ENCODE assay signal across 1 cellular context in the genomic region with DNA sequence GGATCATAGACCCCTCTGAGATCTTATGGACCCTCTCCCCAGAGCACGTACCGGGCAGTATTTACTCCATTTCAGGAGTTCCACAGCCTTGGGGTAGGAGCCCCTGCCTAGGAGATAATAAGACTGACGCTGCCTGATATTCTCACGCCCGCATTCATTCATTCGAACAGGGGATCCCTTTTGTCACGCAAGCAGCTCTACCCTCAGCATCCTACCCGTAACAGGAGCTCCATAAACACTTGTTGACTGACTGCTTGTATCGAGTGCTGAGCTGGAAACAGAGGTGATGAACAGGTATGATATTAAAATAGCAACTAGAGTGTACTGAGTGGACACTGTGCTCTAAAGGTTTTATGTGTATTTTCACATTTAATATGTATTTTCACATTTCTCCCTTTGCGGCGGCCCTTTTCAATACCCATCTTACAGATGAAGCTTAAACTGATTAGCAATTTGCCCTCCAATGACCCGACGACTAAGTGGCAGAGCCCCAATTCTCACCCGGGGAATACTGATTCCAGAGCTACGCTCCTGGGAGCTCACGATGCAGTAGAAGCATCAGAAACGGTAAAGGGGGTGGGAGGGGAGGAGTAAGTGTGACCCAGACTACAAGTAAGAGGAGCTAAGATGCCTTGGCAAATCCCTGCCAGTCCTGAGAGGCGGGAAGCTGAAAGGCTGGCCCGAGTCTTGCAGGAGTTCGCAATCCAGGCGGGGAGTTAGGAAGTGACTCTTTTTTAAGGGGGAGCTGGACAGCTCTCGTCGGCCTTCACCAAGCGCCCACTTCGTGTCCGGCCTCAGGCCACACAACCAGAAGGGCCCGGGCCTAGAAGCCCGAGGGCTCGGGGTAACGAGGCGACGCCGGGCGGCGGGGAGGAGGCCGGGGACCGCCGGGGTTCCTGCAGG.
TF ChIP-seq lines count a peak whose summit lies in the region.

No MANE protein-coding gene starts in this region.

TF ChIP-seq in HEK293, 187 proteins besides CTCF, POLR2A, EP300 and RAD21 (continued from another document and continues in another):
- TF ChIP-seq, protein P1, sequence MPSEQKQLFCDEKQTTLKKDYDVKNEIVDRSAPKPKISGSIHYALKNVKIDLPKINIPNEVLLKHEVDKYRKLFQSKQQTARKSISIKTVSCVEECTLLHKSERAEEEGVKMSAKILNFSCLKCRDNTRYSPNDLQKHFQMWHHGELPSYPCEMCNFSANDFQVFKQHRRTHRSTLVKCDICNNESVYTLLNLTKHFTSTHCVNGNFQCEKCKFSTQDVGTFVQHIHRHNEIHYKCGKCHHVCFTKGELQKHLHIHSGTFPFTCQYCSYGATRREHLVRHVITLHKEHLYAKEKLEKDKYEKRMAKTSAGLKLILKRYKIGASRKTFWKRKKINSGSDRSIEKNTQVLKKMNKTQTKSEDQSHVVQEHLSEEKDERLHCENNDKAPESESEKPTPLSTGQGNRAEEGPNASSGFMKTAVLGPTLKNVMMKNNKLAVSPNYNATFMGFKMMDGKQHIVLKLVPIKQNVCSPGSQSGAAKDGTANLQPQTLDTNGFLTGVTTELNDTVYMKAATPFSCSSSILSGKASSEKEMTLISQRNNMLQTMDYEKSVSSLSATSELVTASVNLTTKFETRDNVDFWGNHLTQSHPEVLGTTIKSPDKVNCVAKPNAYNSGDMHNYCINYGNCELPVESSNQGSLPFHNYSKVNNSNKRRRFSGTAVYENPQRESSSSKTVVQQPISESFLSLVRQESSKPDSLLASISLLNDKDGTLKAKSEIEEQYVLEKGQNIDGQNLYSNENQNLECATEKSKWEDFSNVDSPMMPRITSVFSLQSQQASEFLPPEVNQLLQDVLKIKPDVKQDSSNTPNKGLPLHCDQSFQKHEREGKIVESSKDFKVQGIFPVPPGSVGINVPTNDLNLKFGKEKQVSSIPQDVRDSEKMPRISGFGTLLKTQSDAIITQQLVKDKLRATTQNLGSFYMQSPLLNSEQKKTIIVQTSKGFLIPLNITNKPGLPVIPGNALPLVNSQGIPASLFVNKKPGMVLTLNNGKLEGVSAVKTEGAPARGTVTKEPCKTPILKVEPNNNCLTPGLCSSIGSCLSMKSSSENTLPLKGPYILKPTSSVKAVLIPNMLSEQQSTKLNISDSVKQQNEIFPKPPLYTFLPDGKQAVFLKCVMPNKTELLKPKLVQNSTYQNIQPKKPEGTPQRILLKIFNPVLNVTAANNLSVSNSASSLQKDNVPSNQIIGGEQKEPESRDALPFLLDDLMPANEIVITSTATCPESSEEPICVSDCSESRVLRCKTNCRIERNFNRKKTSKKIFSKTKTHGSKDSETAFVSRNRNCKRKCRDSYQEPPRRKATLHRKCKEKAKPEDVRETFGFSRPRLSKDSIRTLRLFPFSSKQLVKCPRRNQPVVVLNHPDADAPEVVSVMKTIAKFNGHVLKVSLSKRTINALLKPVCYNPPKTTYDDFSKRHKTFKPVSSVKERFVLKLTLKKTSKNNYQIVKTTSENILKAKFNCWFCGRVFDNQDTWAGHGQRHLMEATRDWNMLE (tag by site-specific recombination; conservative IDR thresholded peaks at IDR 0.05; ENCODE audit: low read depth), result no peak
- TF ChIP-seq ZNF274 (IDR thresholded peaks at IDR 0.05; ENCODE audit: low read length), result no peak
- no peak for TF ChIP-seq ZNF274 (tag by site-specific recombination; IDR thresholded peaks at IDR 0.05; ENCODE audit: borderline replicate concordance)
- TF ChIP-seq ZNF248 (tag by site-specific recombination; IDR thresholded peaks at IDR 0.05), result no peak
- peak; percentile 96 for TF ChIP-seq SCRT2 (tag by site-specific recombination; IDR thresholded peaks at IDR 0.05)
- TF ChIP-seq ZNF341 (tag by site-specific recombination; IDR thresholded peaks at IDR 0.05; ENCODE audit: low read depth), result no peak
- no peak for TF ChIP-seq ZNF701 (tag by site-specific recombination; IDR thresholded peaks at IDR 0.05)
- TF ChIP-seq, protein P2, sequence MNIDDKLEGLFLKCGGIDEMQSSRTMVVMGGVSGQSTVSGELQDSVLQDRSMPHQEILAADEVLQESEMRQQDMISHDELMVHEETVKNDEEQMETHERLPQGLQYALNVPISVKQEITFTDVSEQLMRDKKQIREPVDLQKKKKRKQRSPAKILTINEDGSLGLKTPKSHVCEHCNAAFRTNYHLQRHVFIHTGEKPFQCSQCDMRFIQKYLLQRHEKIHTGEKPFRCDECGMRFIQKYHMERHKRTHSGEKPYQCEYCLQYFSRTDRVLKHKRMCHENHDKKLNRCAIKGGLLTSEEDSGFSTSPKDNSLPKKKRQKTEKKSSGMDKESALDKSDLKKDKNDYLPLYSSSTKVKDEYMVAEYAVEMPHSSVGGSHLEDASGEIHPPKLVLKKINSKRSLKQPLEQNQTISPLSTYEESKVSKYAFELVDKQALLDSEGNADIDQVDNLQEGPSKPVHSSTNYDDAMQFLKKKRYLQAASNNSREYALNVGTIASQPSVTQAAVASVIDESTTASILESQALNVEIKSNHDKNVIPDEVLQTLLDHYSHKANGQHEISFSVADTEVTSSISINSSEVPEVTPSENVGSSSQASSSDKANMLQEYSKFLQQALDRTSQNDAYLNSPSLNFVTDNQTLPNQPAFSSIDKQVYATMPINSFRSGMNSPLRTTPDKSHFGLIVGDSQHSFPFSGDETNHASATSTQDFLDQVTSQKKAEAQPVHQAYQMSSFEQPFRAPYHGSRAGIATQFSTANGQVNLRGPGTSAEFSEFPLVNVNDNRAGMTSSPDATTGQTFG (tag by site-specific recombination; IDR thresholded peaks at IDR 0.05; ENCODE audit: borderline replicate concordance), result no peak
- no peak for TF ChIP-seq ZNF133 (tag by site-specific recombination; IDR thresholded peaks at IDR 0.05)
- TF ChIP-seq ZNF324 (tag by site-specific recombination; IDR thresholded peaks at IDR 0.05), result no peak
- no peak for TF ChIP-seq ZNF48 (tag by site-specific recombination; IDR thresholded peaks at IDR 0.05)
- peak; percentile 91 for TF ChIP-seq REST (tag by site-specific recombination; IDR thresholded peaks at IDR 0.05)
- no peak for TF ChIP-seq ZNF510 (tag by site-specific recombination; IDR thresholded peaks at IDR 0.05; ENCODE audit: insufficient replicate concordance)
- peak; percentile 63; the same call in 1 of the 2 replicates for TF ChIP-seq ZNF335 (tag by site-specific recombination; conservative IDR thresholded peaks at IDR 0.05)
- TF ChIP-seq, protein P3, sequence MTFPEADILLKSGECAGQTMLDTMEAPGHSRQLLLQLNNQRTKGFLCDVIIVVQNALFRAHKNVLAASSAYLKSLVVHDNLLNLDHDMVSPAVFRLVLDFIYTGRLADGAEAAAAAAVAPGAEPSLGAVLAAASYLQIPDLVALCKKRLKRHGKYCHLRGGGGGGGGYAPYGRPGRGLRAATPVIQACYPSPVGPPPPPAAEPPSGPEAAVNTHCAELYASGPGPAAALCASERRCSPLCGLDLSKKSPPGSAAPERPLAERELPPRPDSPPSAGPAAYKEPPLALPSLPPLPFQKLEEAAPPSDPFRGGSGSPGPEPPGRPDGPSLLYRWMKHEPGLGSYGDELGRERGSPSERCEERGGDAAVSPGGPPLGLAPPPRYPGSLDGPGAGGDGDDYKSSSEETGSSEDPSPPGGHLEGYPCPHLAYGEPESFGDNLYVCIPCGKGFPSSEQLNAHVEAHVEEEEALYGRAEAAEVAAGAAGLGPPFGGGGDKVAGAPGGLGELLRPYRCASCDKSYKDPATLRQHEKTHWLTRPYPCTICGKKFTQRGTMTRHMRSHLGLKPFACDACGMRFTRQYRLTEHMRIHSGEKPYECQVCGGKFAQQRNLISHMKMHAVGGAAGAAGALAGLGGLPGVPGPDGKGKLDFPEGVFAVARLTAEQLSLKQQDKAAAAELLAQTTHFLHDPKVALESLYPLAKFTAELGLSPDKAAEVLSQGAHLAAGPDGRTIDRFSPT (tag by site-specific recombination; IDR thresholded peaks at IDR 0.05), result no peak
- TF ChIP-seq ZNF555 (tag by site-specific recombination; conservative IDR thresholded peaks at IDR 0.05), result no peak
- no peak for TF ChIP-seq MZF1 (tag by site-specific recombination; IDR thresholded peaks at IDR 0.05; ENCODE audit: borderline replicate concordance)
- TF ChIP-seq KLF10 (tag by site-specific recombination; IDR thresholded peaks at IDR 0.05), result no peak
- TF ChIP-seq ZNF558 (tag by site-specific recombination; IDR thresholded peaks at IDR 0.05), result no peak
- TF ChIP-seq IKZF3 (tag by site-specific recombination; IDR thresholded peaks at IDR 0.05), result peak; percentile 7; the same call in 1 of the 2 replicates
- 0 out of 2 replicates have a peak, but pooled peaks have one; percentile 12 for TF ChIP-seq ZNF501 (tag by site-specific recombination; IDR thresholded peaks at IDR 0.05)
- TF ChIP-seq ZNF776 (tag by site-specific recombination; IDR thresholded peaks at IDR 0.05; ENCODE audit: borderline replicate concordance), result no peak
- TF ChIP-seq, protein P4, sequence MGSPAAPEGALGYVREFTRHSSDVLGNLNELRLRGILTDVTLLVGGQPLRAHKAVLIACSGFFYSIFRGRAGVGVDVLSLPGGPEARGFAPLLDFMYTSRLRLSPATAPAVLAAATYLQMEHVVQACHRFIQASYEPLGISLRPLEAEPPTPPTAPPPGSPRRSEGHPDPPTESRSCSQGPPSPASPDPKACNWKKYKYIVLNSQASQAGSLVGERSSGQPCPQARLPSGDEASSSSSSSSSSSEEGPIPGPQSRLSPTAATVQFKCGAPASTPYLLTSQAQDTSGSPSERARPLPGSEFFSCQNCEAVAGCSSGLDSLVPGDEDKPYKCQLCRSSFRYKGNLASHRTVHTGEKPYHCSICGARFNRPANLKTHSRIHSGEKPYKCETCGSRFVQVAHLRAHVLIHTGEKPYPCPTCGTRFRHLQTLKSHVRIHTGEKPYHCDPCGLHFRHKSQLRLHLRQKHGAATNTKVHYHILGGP (tag by site-specific recombination; IDR thresholded peaks at IDR 0.05), result no peak
- no peak for TF ChIP-seq ZNF658 (tag by site-specific recombination; IDR thresholded peaks at IDR 0.05)
- TF ChIP-seq, protein P5, sequence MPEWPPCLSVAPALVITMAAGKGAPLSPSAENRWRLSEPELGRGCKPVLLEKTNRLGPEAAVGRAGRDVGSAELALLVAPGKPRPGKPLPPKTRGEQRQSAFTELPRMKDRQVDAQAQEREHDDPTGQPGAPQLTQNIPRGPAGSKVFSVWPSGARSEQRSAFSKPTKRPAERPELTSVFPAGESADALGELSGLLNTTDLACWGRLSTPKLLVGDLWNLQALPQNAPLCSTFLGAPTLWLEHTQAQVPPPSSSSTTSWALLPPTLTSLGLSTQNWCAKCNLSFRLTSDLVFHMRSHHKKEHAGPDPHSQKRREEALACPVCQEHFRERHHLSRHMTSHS (tag by site-specific recombination; IDR thresholded peaks at IDR 0.05), result no peak
- TF ChIP-seq ZNF529 (tag by site-specific recombination; IDR thresholded peaks at IDR 0.05; ENCODE audit: insufficient replicate concordance), result no peak
- TF ChIP-seq ZNF629 (tag by site-specific recombination; IDR thresholded peaks at IDR 0.05), result no peak
- TF ChIP-seq ZNF140 (tag by site-specific recombination; IDR thresholded peaks at IDR 0.05), result no peak
- TF ChIP-seq KLF1 (tag by site-specific recombination; IDR thresholded peaks at IDR 0.05), result no peak
- TF ChIP-seq, protein P6, sequence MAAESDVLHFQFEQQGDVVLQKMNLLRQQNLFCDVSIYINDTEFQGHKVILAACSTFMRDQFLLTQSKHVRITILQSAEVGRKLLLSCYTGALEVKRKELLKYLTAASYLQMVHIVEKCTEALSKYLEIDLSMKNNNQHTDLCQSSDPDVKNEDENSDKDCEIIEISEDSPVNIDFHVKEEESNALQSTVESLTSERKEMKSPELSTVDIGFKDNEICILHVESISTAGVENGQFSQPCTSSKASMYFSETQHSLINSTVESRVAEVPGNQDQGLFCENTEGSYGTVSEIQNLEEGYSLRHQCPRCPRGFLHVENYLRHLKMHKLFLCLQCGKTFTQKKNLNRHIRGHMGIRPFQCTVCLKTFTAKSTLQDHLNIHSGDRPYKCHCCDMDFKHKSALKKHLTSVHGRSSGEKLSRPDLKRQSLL (tag by site-specific recombination; IDR thresholded peaks at IDR 0.05), result no peak
- peak; percentile 26; the same call in 1 of the 2 replicates for TF ChIP-seq ZNF561 (tag by site-specific recombination; IDR thresholded peaks at IDR 0.05; ENCODE audit: borderline replicate concordance)
- no peak for TF ChIP-seq ZNF366 (tag by site-specific recombination; conservative IDR thresholded peaks at IDR 0.05)
- no peak for TF ChIP-seq ZSCAN4 (tag by site-specific recombination; IDR thresholded peaks at IDR 0.05)
- TF ChIP-seq SP2 (tag by site-specific recombination; IDR thresholded peaks at IDR 0.05), result peak; percentile 30; the same call in 1 of the 2 replicates
- peak; percentile 12; the same call in 1 of the 2 replicates for TF ChIP-seq ZBTB8A (tag by site-specific recombination; IDR thresholded peaks at IDR 0.05)
- TF ChIP-seq ZBTB20 (tag by site-specific recombination; IDR thresholded peaks at IDR 0.05), result peak; percentile 75
